Comparison of ENCODE assay signal across 10 cellular contexts in genomic region chr12:121131941-121132341, GRCh38. TPM values are rescaled to one million over a fixed set of nuclear protein-coding genes. Genes with fewer than 3 reads are reported as not detected.
DNase-seq lines count a peak whose midpoint lies in the region; ATAC-seq and TF ChIP-seq lines count a peak whose summit lies in the region.
"Had no signal": no experiment of that assay in that cellular context is flagged by ENCODE, and none has a peak within 500 bp of the region (broad histone marks: within the 10 kb centered on the region; RNA-seq: fewer than 3 reads in every experiment).

No MANE protein-coding gene starts in this region.

- peaks cover 6% of the 10 kb centered on the region for H3K9me3 Mint-ChIP-seq in activated CD4-positive, alpha-beta T cell treated with anti-CD3 and anti-CD28 coated beads, Interleukin-2, amount 10 ng/mL, durations not matched to agents 7 days and 5 days
- H3K9me3 Mint-ChIP-seq in activated T-helper 2 cell treated with anti-CD3 and anti-CD28 coated beads, Interferon-gamma antibody, Interleukin-2, Interleukin-4, amounts not matched to agents 10 μg/mL and 5 μg/mL and 100 μg/mL, durations not matched to agents 14 hours and 24 hours and 36 hours: peaks cover 4% of the 10 kb centered on the region
- peaks cover 9% of the 10 kb centered on the region for H3K9me3 Mint-ChIP-seq in WTC11

- POLR2A ChIA-PET in activated CD4-positive, alpha-beta T cell treated with anti-CD3 and anti-CD28 coated beads, Interleukin-2, amount 10 ng/mL, durations not matched to agents 7 days and 5 days (lab: Charles Lee): no interaction called here
- POLR2A ChIA-PET in WTC11 (lab: Charles Lee): no interaction called here

- intact Hi-C loops in activated T-helper 2 cell treated with anti-CD3 and anti-CD28 coated beads, Interferon-gamma antibody, Interleukin-2, Interleukin-4, amounts not matched to agents 10 μg/mL and 5 μg/mL and 100 μg/mL, durations not matched to agents 14 hours and 24 hours and 36 hours (cut with micrococcal nuclease): loop anchor here (2.0 kb wide), 1 partner anchor 79 kb away; the partner anchor contains the start of gene P2RX4
- intact Hi-C loops in lower lobe of right lung (cut with DNase I): no loop called here

- H3K4me1 ChIP-seq in lower lobe of right lung: peaks cover 65% of the 10 kb centered on the region

- peak overlapping the region; percentile 86 for H3K4me3 Mint-ChIP-seq in activated CD4-positive, alpha-beta T cell treated with anti-CD3 and anti-CD28 coated beads, Interleukin-2, amount 10 ng/mL, durations not matched to agents 7 days and 5 days
- H3K4me3 Mint-ChIP-seq in activated T-helper 2 cell treated with anti-CD3 and anti-CD28 coated beads, Interferon-gamma antibody, Interleukin-2, Interleukin-4, amounts not matched to agents 10 μg/mL and 5 μg/mL and 100 μg/mL, durations not matched to agents 14 hours and 24 hours and 36 hours (ENCODE audit: low read depth): peak overlapping the region; percentile 13
- no peak overlapping the region for H3K4me3 Mint-ChIP-seq in WTC11

- no peak overlapping the region for H3K4me3 ChIP-seq in lower lobe of right lung

- no peaks in the 10 kb centered on the region for H3K27me3 Mint-ChIP-seq in activated CD4-positive, alpha-beta T cell treated with anti-CD3 and anti-CD28 coated beads, Interleukin-2, amount 10 ng/mL, durations not matched to agents 7 days and 5 days
- no peaks in the 10 kb centered on the region for H3K27me3 Mint-ChIP-seq in activated T-helper 2 cell treated with anti-CD3 and anti-CD28 coated beads, Interferon-gamma antibody, Interleukin-2, Interleukin-4, amounts not matched to agents 10 μg/mL and 5 μg/mL and 100 μg/mL, durations not matched to agents 14 hours and 24 hours and 36 hours (ENCODE audit: low read depth)
- H3K27me3 Mint-ChIP-seq in WTC11 (ENCODE audit: low read depth): peaks cover 16% of the 10 kb centered on the region

- TF ChIP-seq CTCF in lower lobe of right lung (IDR thresholded peaks at IDR 0.05) (no peak), WTC11 (IDR thresholded peaks at IDR 0.05) (no peak)

- H3K27ac Mint-ChIP-seq in activated CD4-positive, alpha-beta T cell treated with anti-CD3 and anti-CD28 coated beads, Interleukin-2, amount 10 ng/mL, durations not matched to agents 7 days and 5 days: peak overlapping the region; percentile 84
- peak overlapping the region; percentile 67 for H3K27ac Mint-ChIP-seq in activated T-helper 2 cell treated with anti-CD3 and anti-CD28 coated beads, Interferon-gamma antibody, Interleukin-2, Interleukin-4, amounts not matched to agents 10 μg/mL and 5 μg/mL and 100 μg/mL, durations not matched to agents 14 hours and 24 hours and 36 hours
- H3K27ac Mint-ChIP-seq in WTC11: no peak overlapping the region

- no peaks in the 10 kb centered on the region for H3K27me3 ChIP-seq in lower lobe of right lung (ENCODE audit: low read depth)
- H3K27me3 ChIP-seq: right atrium auricular region had no signal

- H3K36me3 ChIP-seq in lower lobe of right lung: no peaks in the 10 kb centered on the region
- H3K36me3 ChIP-seq: right atrium auricular region had no signal

- CTCF ChIA-PET in activated CD4-positive, alpha-beta T cell treated with anti-CD3 and anti-CD28 coated beads, Interleukin-2, amount 10 ng/mL, durations not matched to agents 7 days and 5 days (lab: Charles Lee): interaction anchor here (0.7 to 1.1 kb wide), 3 partner anchors 10 to 93 kb away, joined by 3 to 4 read pairs (median 4); no protein-coding TSS in a partner anchor
- CTCF ChIA-PET in WTC11 (lab: Charles Lee): interaction anchor here (0.7 to 1.3 kb wide), 3 partner anchors 72 to 485 kb away, joined by 3 to 5 read pairs (median 3); no protein-coding TSS in a partner anchor

- DNase-seq in activated CD4-positive, alpha-beta T cell treated with anti-CD3 and anti-CD28 coated beads, Interleukin-2, amount 10 ng/mL, durations not matched to agents 7 days and 5 days: no peak
- no peak for DNase-seq in activated CD4-positive, alpha-beta T cell treated with anti-CD3 and anti-CD28 coated beads, Interleukin-2, amount 50 U/mL, for 48 hours
- no peak for DNase-seq in activated T-helper 2 cell treated with anti-CD3 and anti-CD28 coated beads, Interferon-gamma antibody, Interleukin-2, Interleukin-4, amounts not matched to agents 10 μg/mL and 5 μg/mL and 100 μg/mL, durations not matched to agents 14 hours and 24 hours and 36 hours (ENCODE audit: low spot score)
- DNase-seq in lower lobe of right lung (no peak), NCI-H2107 (lab: John Stamatoyannopoulos, UW) (no peak), cerebellum (ENCODE audit: low spot score) (no peak), WTC11 (ENCODE audit: low spot score) (no peak)
- DNase-seq: DMS153 had no signal

- peaks cover 30% of the 10 kb centered on the region for H3K36me3 Mint-ChIP-seq in activated CD4-positive, alpha-beta T cell treated with anti-CD3 and anti-CD28 coated beads, Interleukin-2, amount 10 ng/mL, durations not matched to agents 7 days and 5 days (ENCODE audit: low read depth)
- peaks cover 8% of the 10 kb centered on the region for H3K36me3 Mint-ChIP-seq in activated T-helper 2 cell treated with anti-CD3 and anti-CD28 coated beads, Interferon-gamma antibody, Interleukin-2, Interleukin-4, amounts not matched to agents 10 μg/mL and 5 μg/mL and 100 μg/mL, durations not matched to agents 14 hours and 24 hours and 36 hours (ENCODE audit: low read depth)
- no peaks in the 10 kb centered on the region for H3K36me3 Mint-ChIP-seq in WTC11

- peaks cover 79% of the 10 kb centered on the region for H3K4me1 Mint-ChIP-seq in activated CD4-positive, alpha-beta T cell treated with anti-CD3 and anti-CD28 coated beads, Interleukin-2, amount 10 ng/mL, durations not matched to agents 7 days and 5 days
- peaks cover 64% of the 10 kb centered on the region for H3K4me1 Mint-ChIP-seq in activated T-helper 2 cell treated with anti-CD3 and anti-CD28 coated beads, Interferon-gamma antibody, Interleukin-2, Interleukin-4, amounts not matched to agents 10 μg/mL and 5 μg/mL and 100 μg/mL, durations not matched to agents 14 hours and 24 hours and 36 hours (ENCODE audit: low read depth)
- peaks cover 19% of the 10 kb centered on the region for H3K4me1 Mint-ChIP-seq in WTC11

- no peaks in the 10 kb centered on the region for H3K9me3 ChIP-seq in lower lobe of right lung
- H3K9me3 ChIP-seq: right atrium auricular region had no signal

- H3K27ac ChIP-seq in lower lobe of right lung (peak overlapping the region; percentile 72), temporal lobe (ENCODE audit: low read depth, low read length) (peak overlapping the region; percentile 97)

- ATAC-seq in lower lobe of right lung (no peak), WTC11 (no peak)

TF ChIP-seq in WTC11, 78 proteins besides CTCF, POLR2A, EP300 and RAD21 (continues in another document):
- TF ChIP-seq IRF2 (CRISPR knock-in tag; IDR thresholded peaks at IDR 0.05; ENCODE audit: borderline replicate concordance, low read depth): no peak
- TF ChIP-seq AR (CRISPR knock-in tag; IDR thresholded peaks at IDR 0.05): no peak
- TF ChIP-seq USF1 (CRISPR knock-in tag; IDR thresholded peaks at IDR 0.05): no peak
- TF ChIP-seq ZNF317 (CRISPR knock-in tag; IDR thresholded peaks at IDR 0.05; ENCODE audit: borderline replicate concordance, low read depth): no peak
- TF ChIP-seq HMGXB4 (CRISPR knock-in tag; IDR thresholded peaks at IDR 0.05): no peak

RNA-seq across cellular contexts. Expression of gene P2RX7, which starts 0.7 kb away (rescaled TPM):
- 10 to 100 TPM; 19.8 to 21.4 TPM for total RNA-seq in activated CD4-positive, alpha-beta T cell treated with anti-CD3 and anti-CD28 coated beads, Interleukin-2, amount 10 ng/mL, durations not matched to agents 7 days and 5 days
- 6.5 and 6.6 TPM in 2 replicates for total RNA-seq in activated T-helper 2 cell treated with anti-CD3 and anti-CD28 coated beads, Interferon-gamma antibody, Interleukin-2, Interleukin-4, amounts not matched to agents 10 μg/mL and 5 μg/mL and 100 μg/mL, durations not matched to agents 14 hours and 24 hours and 36 hours
- total RNA-seq in lower lobe of right lung (20.5 TPM), temporal lobe (1.7 TPM), cerebellum (2.3 TPM), WTC11 (2021) (0.21 to 0.55 TPM (median 0.55 TPM) in 3 replicates)
